9 cellular contexts compared by ENCODE assay signal in the genomic region with DNA sequence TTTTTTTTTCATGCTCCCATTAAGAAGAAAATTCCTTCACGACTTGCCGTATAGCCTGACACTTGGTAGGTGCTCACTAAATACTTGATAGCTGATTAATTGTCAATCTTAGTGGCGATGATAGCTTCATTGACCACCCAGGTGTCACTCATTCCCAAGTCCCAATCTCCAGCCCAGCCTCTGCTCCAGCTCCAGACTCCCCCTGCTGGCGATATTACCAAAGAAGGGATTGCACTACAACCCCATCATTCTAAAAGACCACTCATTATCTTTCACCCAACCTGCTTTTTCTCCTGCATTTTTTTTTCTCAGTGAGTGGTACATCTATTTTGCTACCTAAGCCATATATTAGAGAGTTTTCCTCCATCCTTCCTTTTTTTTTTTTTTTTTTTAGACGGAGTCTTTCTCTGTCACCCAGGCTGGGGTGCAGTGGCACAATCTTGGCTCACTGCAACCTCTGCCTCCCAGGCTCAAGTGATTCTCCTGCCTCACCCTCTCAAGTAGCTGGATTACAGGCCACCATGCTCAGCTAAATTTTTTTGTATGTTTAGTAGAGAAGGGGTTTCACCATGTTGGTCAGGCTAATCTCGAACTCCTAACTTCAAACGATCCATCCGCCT. TPM values are rescaled to one million over a fixed set of nuclear protein-coding genes. Genes with fewer than 3 reads are reported as not detected.
DNase-seq lines count a peak whose midpoint lies in the region; ATAC-seq, FAIRE-seq and TF ChIP-seq lines count a peak whose summit lies in the region.
"Had no signal": no experiment of that assay in that cellular context is flagged by ENCODE, and none has a peak within 500 bp of the region (broad histone marks: within the 10 kb centered on the region; RNA-seq: fewer than 3 reads in every experiment).

No MANE protein-coding gene starts in this region.

- H3K27me3 ChIP-seq in HL-60 (ENCODE audit: insufficient read depth, poor library complexity, severe bottlenecking) (no peaks in the 10 kb centered on the region), adrenal gland (no peaks in the 10 kb centered on the region)

- FAIRE-seq in RCC 7860 (lab: Jason Lieb, UNC) = no peak

- no peak for TF ChIP-seq POLR2A in adrenal gland (IDR thresholded peaks at IDR 0.05)

- DNase-seq in activated naive CD4-positive, alpha-beta T cell treated with Interleukin-2 at 50 U/mL for 16 hours = peak; percentile 35
- DNase-seq in activated naive CD4-positive, alpha-beta T cell (lab: John Stamatoyannopoulos, UW) = no peak
- DNase-seq in HL-60 (ENCODE audit: low read depth in 1 of 2, low spot score in 1 of 2) (peak in 1 of 2 experiments; percentile 30), RCC 7860 (ENCODE audit: low spot score) (peak; percentile 25), adrenal gland (peak; percentile 33 to 65 (median 57)), iPS-NIHi7 (ENCODE audit: extremely low spot score) (peak; percentile 77)
- DNase-seq in stimulated activated CD4-positive, alpha-beta T cell treated with anti-CD3 and anti-CD28 coated beads, Interleukin-2, amount 100 ng/mL, for 48 hours = peak; percentile 42 to 45

- H3K36me3 ChIP-seq in adrenal gland (replicated peaks in 1 of 2) = no peaks in the 10 kb centered on the region

- 48 to 59% (median 52%) methylated on average over 8 of the region's 8 CpGs for whole genome bisulfite sequencing in adrenal gland, 4 donors

- no peak overlapping the region for H3K4me3 ChIP-seq in HL-60 (replicated peaks; ENCODE audit: insufficient read depth, low read length)
- no peak overlapping the region for H3K4me3 ChIP-seq in adrenal gland

- H3K4me1 ChIP-seq in adrenal gland (replicated peaks in 1 of 2) = no peaks in the 10 kb centered on the region

- no peaks in the 10 kb centered on the region for H3K9me3 ChIP-seq in adrenal gland (replicated peaks in 1 of 3)

- TF ChIP-seq CTCF in HL-60 (IDR thresholded peaks at IDR 0.05; ENCODE audit: insufficient read depth, low read length) (peak; percentile 59), adrenal gland (IDR thresholded peaks at IDR 0.05) (peak; percentile 45 to 79 (median 74))

- intact Hi-C loops in adrenal gland (cut with DNase I) = loop anchor here (5.0 to 10.0 kb wide), 3 partner anchors 36 to 267 kb away; no protein-coding TSS in a partner anchor

- no peak overlapping the region for H3K27ac ChIP-seq in HL-60 (replicated peaks)
- H3K27ac ChIP-seq in adrenal gland = no peak overlapping the region

- ATAC-seq in HG03469 (IDR thresholded peaks at IDR 0.05; ENCODE audit: unreplicated experiment) = no peak

RNA-seq across cellular contexts. Expression of a gene that starts 19.5 kb away (rescaled TPM):
- 10 to 100 TPM; 14.6 to 48.8 (median 27.8) TPM for total RNA-seq in adrenal gland
- polyA plus RNA-seq in adrenal gland = 10 to 100 TPM in 1 of 3 donors, 1 to 10 TPM in 2; 4.4 to 39.1 (median 6.1) TPM

RNA-seq across cellular contexts. Expression of a gene that starts 20.6 kb away (rescaled TPM):
- total RNA-seq in adrenal gland = not detected
- not detected for polyA plus RNA-seq in adrenal gland
- polyA plus RNA-seq: esophagus had no signal

RNA-seq across cellular contexts. Expression of a gene that starts 41.3 kb away (rescaled TPM):
- 100 to 1,000 TPM in 2 of 8 donors, 10 to 100 TPM in 6; 53.1 to 136 (median 77.4) TPM for total RNA-seq in adrenal gland
- 10 to 100 TPM; 28.6 to 80.8 (median 35.0) TPM for polyA plus RNA-seq in adrenal gland

Comparison
In these comparisons a context has a peak if more than half of its experiments do, and no peak if none do; other contexts are left out.
1. DNase-seq: peak in activated naive CD4-positive, alpha-beta T cell treated with Interleukin-2 at 50 U/mL for 16 hours (single experiment), RCC 7860 (single experiment), adrenal gland (7 of 7), iPS-NIHi7 (single experiment) and stimulated activated CD4-positive, alpha-beta T cell treated with anti-CD3 and anti-CD28 coated beads, Interleukin-2, amount 100 ng/mL, for 48 hours (2 of 2); none in activated naive CD4-positive, alpha-beta T cell (0 of 4).